ENCODE assay signal across 8 cellular contexts in genomic region chr6:136793348-136793747, GRCh38. TPM values are rescaled to one million over a fixed set of nuclear protein-coding genes. Genes with fewer than 3 reads are reported as not detected.
A peak's percentile ranks its signal among the peaks of the same experiment; 100 is the strongest.
DNase-seq lines count a peak whose midpoint lies in the region; ATAC-seq and TF ChIP-seq lines count a peak whose summit lies in the region.

No MANE protein-coding gene starts in this region.

- CTCF ChIA-PET in activated CD4-positive, alpha-beta T cell treated with anti-CD3 and anti-CD28 coated beads for 36 hours (lab: Charles Lee) = interaction anchor here (1.3 to 10.4 kb wide), 15 partner anchors 30 to 503 kb away, joined by 3 to 263 read pairs (median 12); partner anchors contain the start of gene BCLAF1

- intact Hi-C loops in activated CD4-positive, alpha-beta T cell treated with anti-CD3 and anti-CD28 coated beads for 36 hours (cut with DNase I, micrococcal nuclease) = loop anchor here (1.0 to 2.0 kb wide), 9 partner anchors 43 to 505 kb away; partner anchors contain the start of genes BCLAF1 (in 2 of the 2), MAP7 (in 1 of the 2) and SLC35D3 (in 1 of the 2)

- POLR2A ChIA-PET in activated CD4-positive, alpha-beta T cell treated with anti-CD3 and anti-CD28 coated beads for 36 hours (lab: Charles Lee) = interaction anchor here (1.6 kb wide), 1 partner anchor 504 kb away, joined by 5 read pairs; the partner anchor contains the start of gene BCLAF1

- H3K27me3 ChIP-seq in subcutaneous abdominal adipose tissue (ENCODE audit: control insufficient read depth in 5 of 5, insufficient read depth in 4 of 5, low read length in 5 of 5) = no peaks in the 10 kb centered on the region

- H3K4me1 Mint-ChIP-seq in activated CD4-positive, alpha-beta T cell treated with anti-CD3 and anti-CD28 coated beads for 36 hours = peaks cover 28% of the 10 kb centered on the region
- peaks cover 19% of the 10 kb centered on the region for H3K4me1 Mint-ChIP-seq in T-helper 17 cell
- H3K4me1 Mint-ChIP-seq in glutamatergic neuron (ENCODE audit: low read depth, unreplicated experiment) = peaks cover 3% of the 10 kb centered on the region

- no peak for ATAC-seq in activated CD4-positive, alpha-beta T cell treated with anti-CD3 and anti-CD28 coated beads for 36 hours
- ATAC-seq in T-helper 17 cell (peak; percentile 10), HG03342 (IDR thresholded peaks at IDR 0.05; ENCODE audit: unreplicated experiment) (no peak)

- peak overlapping the region; percentile 35 to 99 (median 98) for H3K4me3 ChIP-seq in subcutaneous abdominal adipose tissue (ENCODE audit: low read depth in 1 of 5, low read length in 5 of 5)

- H3K9me3 Mint-ChIP-seq in activated CD4-positive, alpha-beta T cell treated with anti-CD3 and anti-CD28 coated beads for 36 hours (ENCODE audit: low read depth) = no peaks in the 10 kb centered on the region
- H3K9me3 Mint-ChIP-seq in glutamatergic neuron (ENCODE audit: unreplicated experiment) = peaks cover 4% of the 10 kb centered on the region

- H3K27ac ChIP-seq in subcutaneous abdominal adipose tissue (ENCODE audit: low read depth, low read length) = peak overlapping the region; percentile 96

- peak overlapping the region in 4 of 5 donors; percentile 90 to 97 (median 92) for H3K9ac ChIP-seq in subcutaneous abdominal adipose tissue (ENCODE audit: low read length in 5 of 5)

- peak; percentile 44 for DNase-seq in activated CD4-positive, alpha-beta T cell treated with anti-CD3 and anti-CD28 coated beads for 36 hours
- DNase-seq in activated CD4-positive, alpha-beta T cell treated with anti-CD3 and anti-CD28 coated beads, Interleukin-2, amount 50 U/mL, for 48 hours = no peak
- DNase-seq in T-helper 17 cell (peak in 1 of 3 donors; percentile 16), glutamatergic neuron (no peak), GF-D8 (lab: John Stamatoyannopoulos, UW) (no peak), NCI-H526 (lab: John Stamatoyannopoulos, UW) (no peak)

- H3K4me3 Mint-ChIP-seq in activated CD4-positive, alpha-beta T cell treated with anti-CD3 and anti-CD28 coated beads for 36 hours = peak overlapping the region; percentile 90
- H3K4me3 Mint-ChIP-seq in T-helper 17 cell (peak overlapping the region; percentile 97), glutamatergic neuron (ENCODE audit: unreplicated experiment) (peak overlapping the region; percentile 93)

- peaks cover 0 to 29% (median 27%) of the 10 kb centered on the region in 5 donors for H3K4me1 ChIP-seq in subcutaneous abdominal adipose tissue (ENCODE audit: control insufficient read depth in 5 of 5, insufficient read depth in 5 of 5, low read length in 5 of 5)

- H3K36me3 ChIP-seq in subcutaneous abdominal adipose tissue (ENCODE audit: control insufficient read depth in 5 of 5, insufficient read depth in 5 of 5, low read length in 5 of 5) = no peaks in the 10 kb centered on the region

- H3K27ac Mint-ChIP-seq in activated CD4-positive, alpha-beta T cell treated with anti-CD3 and anti-CD28 coated beads for 36 hours = peak overlapping the region; percentile 93
- H3K27ac Mint-ChIP-seq in T-helper 17 cell (peak overlapping the region; percentile 97), glutamatergic neuron (ENCODE audit: unreplicated experiment) (no peak overlapping the region)

- H3K36me3 Mint-ChIP-seq in activated CD4-positive, alpha-beta T cell treated with anti-CD3 and anti-CD28 coated beads for 36 hours (ENCODE audit: low read depth) = peaks cover 3% of the 10 kb centered on the region
- H3K36me3 Mint-ChIP-seq in T-helper 17 cell (ENCODE audit: low read depth) (peaks cover 5% of the 10 kb centered on the region), glutamatergic neuron (ENCODE audit: unreplicated experiment) (peaks cover 6% of the 10 kb centered on the region)

- no peaks in the 10 kb centered on the region for H3K27me3 Mint-ChIP-seq in activated CD4-positive, alpha-beta T cell treated with anti-CD3 and anti-CD28 coated beads for 36 hours
- H3K27me3 Mint-ChIP-seq in T-helper 17 cell = no peaks in the 10 kb centered on the region
- H3K27me3 Mint-ChIP-seq in glutamatergic neuron (ENCODE audit: unreplicated experiment) = peaks cover 13% of the 10 kb centered on the region

- no peak for TF ChIP-seq CTCF in glutamatergic neuron (IDR thresholded peaks at IDR 0.05; ENCODE audit: partially characterized antibody, unreplicated experiment)

- H3K9me3 ChIP-seq in T-helper 17 cell (ENCODE audit: control insufficient read depth, low read length, poor library complexity, severe bottlenecking) (no peaks in the 10 kb centered on the region), subcutaneous abdominal adipose tissue (ENCODE audit: control insufficient read depth in 5 of 5, low read length in 5 of 5) (no peaks in the 10 kb centered on the region)

RNA-seq across cellular contexts. Expression of gene MAP3K5, which starts 1.1 kb away (rescaled TPM):
- total RNA-seq in activated CD4-positive, alpha-beta T cell treated with anti-CD3 and anti-CD28 coated beads for 36 hours = 1 to 10 TPM; 6.7 to 7.3 TPM
- total RNA-seq in T-helper 17 cell (10 to 100 TPM; 35.6 to 40.3 TPM), glutamatergic neuron (ENCODE audit: unreplicated experiment) (0.66 TPM)

RNA-seq across cellular contexts. Expression of gene PEX7, which starts 29.0 kb away (rescaled TPM):
- total RNA-seq in activated CD4-positive, alpha-beta T cell treated with anti-CD3 and anti-CD28 coated beads for 36 hours = 1 to 10 TPM; 3.6 to 4.9 TPM
- total RNA-seq in T-helper 17 cell (1 to 10 TPM; 3.2 to 3.7 TPM), glutamatergic neuron (ENCODE audit: unreplicated experiment) (4.1 TPM)

Comparison
In these comparisons a context has a peak if more than half of its experiments do, and no peak if none do; other contexts are left out.
1. RNA of gene MAP3K5, which starts 1.1 kb away (total RNA-seq): 35.6 to 40.3 TPM in T-helper 17 cell; 6.7 to 7.3 TPM in activated CD4-positive, alpha-beta T cell treated with anti-CD3 and anti-CD28 coated beads for 36 hours and 0.66 TPM in glutamatergic neuron (single experiment); every median in the first group is over 4 times any median in the second.
2. Peak in every context shown above with its lines, with median percentiles within 50 percentile points of each other: H3K4me3 Mint-ChIP-seq.